23 cellular contexts compared by ENCODE assay signal in the genomic region with DNA sequence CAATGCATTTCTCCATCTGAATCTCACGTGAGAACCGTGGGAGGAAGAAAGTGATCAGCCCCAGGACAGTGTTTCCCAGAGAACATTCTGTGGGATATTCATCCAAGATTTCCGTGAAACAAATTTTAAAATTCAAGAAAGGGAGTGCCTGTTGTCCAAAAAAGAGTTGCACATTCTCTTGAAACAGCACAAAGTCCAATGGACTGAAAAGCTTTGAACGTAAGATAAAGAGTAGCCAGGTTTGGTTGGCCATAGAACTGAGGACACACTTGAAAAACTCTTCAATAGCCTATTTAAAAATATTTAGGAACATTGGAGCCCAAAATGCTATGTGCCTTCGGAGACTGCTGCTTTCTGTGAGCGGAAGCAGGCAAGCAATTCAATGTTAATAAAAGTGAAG.
"Had no signal": no experiment of that assay in that cellular context is flagged by ENCODE, and none has a peak within 500 bp of the region (broad histone marks: within the 10 kb centered on the region; RNA-seq: fewer than 3 reads in every experiment).

No MANE protein-coding gene starts in this region.

- H2AFZ ChIP-seq: hepatocyte had no signal

- ATAC-seq: foreskin keratinocyte, gastroesophageal sphincter, heart left ventricle, left cardiac atrium, lower lobe of right lung, mucosa of descending colon had no signal

- H3K27me3 ChIP-seq: dorsolateral prefrontal cortex, esophagus muscularis mucosa, foreskin keratinocyte, gastroesophageal sphincter, heart left ventricle, hepatocyte had no signal

- FAIRE-seq: colon, endothelial cell of umbilical vein, frontal cortex had no signal

- H3K4me3 Mint-ChIP-seq: immature natural killer cell, mesothelial cell of epicardium, naive B cell had no signal

- H3K4me1 ChIP-seq: left ventricle myocardium inferior, lower lobe of right lung had no signal

- H3K79me2 ChIP-seq: hepatocyte had no signal

- H3K4me2 ChIP-seq: hepatocyte had no signal

- H3K36me3 ChIP-seq: esophagus muscularis mucosa, gastroesophageal sphincter, heart left ventricle, left ventricle myocardium inferior, lower lobe of right lung had no signal

- H3K4me3 ChIP-seq: coronary artery, dorsolateral prefrontal cortex, esophagus muscularis mucosa, gastroesophageal sphincter, heart left ventricle, hepatocyte, left ventricle myocardium inferior, lower lobe of right lung, mucosa of descending colon had no signal

- H3K36me3 Mint-ChIP-seq: immature natural killer cell, mesothelial cell of epicardium, naive B cell had no signal

- H3K27ac Mint-ChIP-seq: immature natural killer cell, mesothelial cell of epicardium, naive B cell had no signal

- DNase-seq: dermis blood vessel endothelial cell; dorsolateral prefrontal cortex; effector CD4-positive, alpha-beta T cell; effector memory CD4-positive, alpha-beta T cell; foreskin keratinocyte; heart left ventricle; hypothalamus; immature natural killer cell; islet precursor cell; left cardiac atrium; left ventricle myocardium inferior; lower lobe of right lung; mesenchymal stem cell; mucosa of descending colon; naive B cell had no signal

- H3K27ac ChIP-seq: coronary artery, dorsolateral prefrontal cortex, esophagus muscularis mucosa, foreskin keratinocyte, gastroesophageal sphincter, heart left ventricle, hepatocyte, left ventricle myocardium inferior, lower lobe of right lung had no signal

- H3K9me3 ChIP-seq: esophagus muscularis mucosa, gastroesophageal sphincter, heart left ventricle, left ventricle myocardium inferior, lower lobe of right lung, mucosa of descending colon had no signal

- H3K4me1 Mint-ChIP-seq: immature natural killer cell, mesothelial cell of epicardium, naive B cell had no signal
